In the genomic region with DNA sequence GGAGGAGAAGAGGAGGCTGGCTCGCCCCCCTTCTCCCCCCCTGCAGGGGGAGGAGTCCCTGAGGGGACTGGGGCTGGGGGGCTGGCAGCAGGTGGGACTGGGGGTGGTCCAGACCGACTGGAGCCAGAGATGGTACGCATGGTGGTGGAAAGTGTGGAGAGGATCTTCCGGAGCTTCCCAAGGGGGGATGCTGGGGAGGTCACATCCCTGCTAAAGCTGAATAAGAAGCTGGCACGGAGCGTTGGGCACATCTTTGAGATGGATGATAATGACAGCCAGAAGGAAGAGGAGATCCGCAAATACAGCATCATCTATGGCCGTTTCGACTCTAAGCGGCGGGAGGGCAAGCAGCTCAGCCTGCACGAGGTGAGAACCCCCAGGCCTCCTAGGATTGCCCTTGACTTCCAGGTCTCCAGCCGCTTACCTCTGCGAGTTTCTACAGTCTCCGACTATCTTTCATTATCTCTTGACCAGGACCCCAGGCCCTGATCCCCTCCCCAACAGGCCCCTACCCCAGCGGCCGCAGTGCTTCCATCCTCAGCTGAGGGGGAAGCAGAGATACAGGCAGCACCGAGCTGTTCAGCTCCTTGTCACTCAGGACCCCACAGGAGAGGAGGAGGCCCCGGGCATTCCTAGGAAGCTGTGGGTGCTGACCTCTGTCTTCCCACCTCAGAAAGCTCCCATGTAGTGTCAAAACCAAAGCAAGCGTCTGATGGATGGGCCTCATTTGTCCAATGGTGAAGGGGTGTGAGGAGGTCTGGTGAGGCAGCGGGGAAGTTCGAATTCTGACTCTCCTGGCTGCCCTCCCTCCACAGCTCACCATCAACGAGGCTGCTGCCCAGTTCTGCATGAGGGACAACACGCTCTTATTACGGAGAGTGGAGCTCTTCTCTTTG, we compare ENCODE assay signal across 1 cellular context.
TF ChIP-seq lines count a peak whose summit lies in the region.

No MANE protein-coding gene starts in this region.

TF ChIP-seq in GM12878, 131 proteins besides CTCF, POLR2A, EP300 and RAD21:
- TF ChIP-seq SIX5 (IDR thresholded peaks at IDR 0.05; ENCODE audit: low read depth, low read length, severe bottlenecking) (no peak), YY1 (IDR thresholded peaks at IDR 0.05; ENCODE audit: low read depth, low read length) (no peak), SMAD5 (IDR thresholded peaks at IDR 0.05; ENCODE audit: low read depth) (no peak), RAD51 (IDR thresholded peaks at IDR 0.05) (no peak)
- TF ChIP-seq, protein P1, sequence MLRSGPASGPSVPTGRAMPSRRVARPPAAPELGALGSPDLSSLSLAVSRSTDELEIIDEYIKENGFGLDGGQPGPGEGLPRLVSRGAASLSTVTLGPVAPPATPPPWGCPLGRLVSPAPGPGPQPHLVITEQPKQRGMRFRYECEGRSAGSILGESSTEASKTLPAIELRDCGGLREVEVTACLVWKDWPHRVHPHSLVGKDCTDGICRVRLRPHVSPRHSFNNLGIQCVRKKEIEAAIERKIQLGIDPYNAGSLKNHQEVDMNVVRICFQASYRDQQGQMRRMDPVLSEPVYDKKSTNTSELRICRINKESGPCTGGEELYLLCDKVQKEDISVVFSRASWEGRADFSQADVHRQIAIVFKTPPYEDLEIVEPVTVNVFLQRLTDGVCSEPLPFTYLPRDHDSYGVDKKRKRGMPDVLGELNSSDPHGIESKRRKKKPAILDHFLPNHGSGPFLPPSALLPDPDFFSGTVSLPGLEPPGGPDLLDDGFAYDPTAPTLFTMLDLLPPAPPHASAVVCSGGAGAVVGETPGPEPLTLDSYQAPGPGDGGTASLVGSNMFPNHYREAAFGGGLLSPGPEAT (IDR thresholded peaks at IDR 0.05; ENCODE audit: low read depth) = no peak
- TF ChIP-seq, protein P2, sequence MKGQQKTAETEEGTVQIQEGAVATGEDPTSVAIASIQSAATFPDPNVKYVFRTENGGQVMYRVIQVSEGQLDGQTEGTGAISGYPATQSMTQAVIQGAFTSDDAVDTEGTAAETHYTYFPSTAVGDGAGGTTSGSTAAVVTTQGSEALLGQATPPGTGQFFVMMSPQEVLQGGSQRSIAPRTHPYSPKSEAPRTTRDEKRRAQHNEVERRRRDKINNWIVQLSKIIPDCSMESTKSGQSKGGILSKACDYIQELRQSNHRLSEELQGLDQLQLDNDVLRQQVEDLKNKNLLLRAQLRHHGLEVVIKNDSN (IDR thresholded peaks at IDR 0.05; ENCODE audit: borderline replicate concordance, extremely low read length, insufficient read depth, low read depth, low read length) = no peak
